Comparison of ENCODE assay signal across 17 cellular contexts in genomic region chr2:168717790-168718502, GRCh38.
DNase-seq lines count a peak whose midpoint lies in the region; ATAC-seq, FAIRE-seq and TF ChIP-seq lines count a peak whose summit lies in the region.
"Had no signal": no experiment of that assay in that cellular context is flagged by ENCODE, and none has a peak within 500 bp of the region (broad histone marks: within the 10 kb centered on the region; RNA-seq: fewer than 3 reads in every experiment).

No MANE protein-coding gene starts in this region.

- no peak overlapping the region for H3K9ac ChIP-seq in K562 (ENCODE audit: insufficient read depth in 1 of 2, low read depth in 2 of 2, low read length in 2 of 2)
- no peak overlapping the region for H3K9ac ChIP-seq in smooth muscle cell (ENCODE audit: low read depth)

- peaks cover 0 to 8% of the 10 kb centered on the region in 2 experiments; a peak in 3 of 5 replicates for H3K4me1 ChIP-seq in K562 (replicated peaks in 1 of 2; ENCODE audit: control insufficient read depth in 2 of 2, insufficient read depth in 2 of 2, low read length in 2 of 2)
- H3K4me1 ChIP-seq in smooth muscle cell (ENCODE audit: low read depth): no peaks in the 10 kb centered on the region
- H3K4me1 ChIP-seq: testis had no signal

- H3K4me1 Mint-ChIP-seq in activated naive CD4-positive, alpha-beta T cell treated with anti-CD3 and anti-CD28 coated beads for 36 hours (ENCODE audit: low read depth): peaks cover 13% of the 10 kb centered on the region

- H3K27ac ChIP-seq in K562 (ENCODE audit: extremely low read depth, low read depth, low read length): no peak overlapping the region
- H3K27ac ChIP-seq in smooth muscle cell (ENCODE audit: low read depth): peak overlapping the region; percentile 14
- H3K27ac ChIP-seq: left ventricle myocardium inferior, testis had no signal

- no peak for TF ChIP-seq CTCF in K562 (IDR thresholded peaks at IDR 0.05 in 2 of 3, conservative IDR thresholded peaks at IDR 0.05 in 1 of 3; ENCODE audit: insufficient read depth in 2 of 3, low read depth in 1 of 3, low read length in 3 of 3)
- no peak for TF ChIP-seq CTCF in smooth muscle cell (IDR thresholded peaks at IDR 0.05; ENCODE audit: borderline replicate concordance, insufficient read depth, poor library complexity, severe bottlenecking)

- H3K4me3 Mint-ChIP-seq in activated naive CD4-positive, alpha-beta T cell treated with anti-CD3 and anti-CD28 coated beads for 36 hours: no peak overlapping the region
- H3K4me3 Mint-ChIP-seq: activated B cell treated with CpG ODN at 0.5 μM for 24 hours had no signal

- ATAC-seq in K562: no peak
- ATAC-seq in HG03378 (IDR thresholded peaks at IDR 0.05; ENCODE audit: unreplicated experiment): no peak
- no peak for ATAC-seq in left colon
- ATAC-seq: naive thymus-derived CD4-positive, alpha-beta T cell; Panc1 had no signal

- no peak overlapping the region for H3K27ac Mint-ChIP-seq in activated naive CD4-positive, alpha-beta T cell treated with anti-CD3 and anti-CD28 coated beads for 36 hours
- H3K27ac Mint-ChIP-seq: activated B cell treated with CpG ODN at 0.5 μM for 24 hours had no signal

- in situ Hi-C loops in K562 (cut with MboI): no loop called here

- POLR2A ChIA-PET in K562 (lab: Yijun Ruan, JAX): no interaction called here

- no TSS peak for BruUV-seq in K562 (replicated peaks; lab: Mats Ljungman, UMichigan)

- TF ChIP-seq POLR2A in K562 (conservative IDR thresholded peaks at IDR 0.05): no peak

- H3K4me3 ChIP-seq in K562 (no peak overlapping the region), smooth muscle cell (no peak overlapping the region)
- H3K4me3 ChIP-seq: left ventricle myocardium inferior, testis had no signal

- H3K36me3 Mint-ChIP-seq in activated naive CD4-positive, alpha-beta T cell treated with anti-CD3 and anti-CD28 coated beads for 36 hours (ENCODE audit: low read depth): peaks cover 37% of the 10 kb centered on the region

- peak; percentile 10 for DNase-seq in activated naive CD4-positive, alpha-beta T cell treated with anti-CD3 and anti-CD28 coated beads for 36 hours
- no peak for DNase-seq in activated naive CD4-positive, alpha-beta T cell treated with anti-CD3 and anti-CD28 coated beads, Interleukin-2, amount 50 U/mL, for 16 hours
- peak; percentile 78 for DNase-seq in MV-4-11 (lab: John Stamatoyannopoulos, UW)
- no peak for DNase-seq in K562 (ENCODE audit: extremely low read depth in 1 of 4, low spot score in 3 of 4)
- no peak for DNase-seq in smooth muscle cell (lab: John Stamatoyannopoulos, UW; ENCODE audit: unreplicated experiment)
- no peak for DNase-seq in midbrain (lab: John Stamatoyannopoulos, UW)
- DNase-seq in left colon: no peak
- DNase-seq: activated B cell treated with CpG ODN at 0.5 μM for 24 hours; left ventricle myocardium inferior; MM.1S; naive thymus-derived CD4-positive, alpha-beta T cell; NCI-H2081 treated with DMSO at 0.1 percent for 48 hours; NCI-H524 treated with DMSO at 0.1 percent for 48 hours; stimulated activated CD4-positive, alpha-beta T cell treated with anti-CD3 and anti-CD28 coated beads, Interleukin-15, amount 100 ng/mL, for 24 hours; testis had no signal

- H3F3A ChIP-seq in smooth muscle cell (ENCODE audit: low read depth): no peaks in the 10 kb centered on the region

- no peaks in the 10 kb centered on the region for H4K20me1 ChIP-seq in K562 (replicated peaks; ENCODE audit: control insufficient read depth, insufficient read depth, low read length)
- H4K20me1 ChIP-seq in smooth muscle cell (ENCODE audit: low read depth): no peaks in the 10 kb centered on the region

- H3K4me2 ChIP-seq in K562 (ENCODE audit: insufficient read depth, low read length) (no peak overlapping the region), smooth muscle cell (no peak overlapping the region)

- no peak for FAIRE-seq in K562 (lab: Jason Lieb, UNC)

- H2AFZ ChIP-seq in K562 (ENCODE audit: low read depth, low read length): no peak overlapping the region
- no peak overlapping the region for H2AFZ ChIP-seq in smooth muscle cell (ENCODE audit: low read depth)

- no peaks in the 10 kb centered on the region for H3K27me3 Mint-ChIP-seq in activated naive CD4-positive, alpha-beta T cell treated with anti-CD3 and anti-CD28 coated beads for 36 hours (ENCODE audit: low read depth)
- H3K27me3 Mint-ChIP-seq: activated B cell treated with CpG ODN at 0.5 μM for 24 hours; naive thymus-derived CD4-positive, alpha-beta T cell had no signal

- intact Hi-C loops in activated naive CD4-positive, alpha-beta T cell treated with anti-CD3 and anti-CD28 coated beads for 36 hours (cut with micrococcal nuclease): loop anchor here (2.0 kb wide), 1 partner anchor 227 kb away; no protein-coding TSS in a partner anchor
- intact Hi-C loops in K562 (cut with micrococcal nuclease): no loop called here
- intact Hi-C loops in left colon (cut with DNase I, micrococcal nuclease): no loop called here

- H3K27me3 ChIP-seq in K562 (ENCODE audit: control insufficient read depth in 2 of 2, insufficient read depth in 2 of 2, low read length in 2 of 2): no peaks in the 10 kb centered on the region
- no peaks in the 10 kb centered on the region for H3K27me3 ChIP-seq in smooth muscle cell (ENCODE audit: low read depth)
- H3K27me3 ChIP-seq: testis had no signal

- CTCF ChIA-PET in activated naive CD4-positive, alpha-beta T cell treated with anti-CD3 and anti-CD28 coated beads for 36 hours (lab: Charles Lee): no interaction called here
- CTCF ChIA-PET in K562 (lab: Yijun Ruan, JAX; ENCODE audit: low intra/inter-chr PET ratio): no interaction called here

- H3K36me3 ChIP-seq in K562 (ENCODE audit: control insufficient read depth, insufficient read depth, low read length) (no peaks in the 10 kb centered on the region; the same call in 2 of the 3 replicates), smooth muscle cell (ENCODE audit: low read depth) (no peaks in the 10 kb centered on the region)
- H3K36me3 ChIP-seq: left ventricle myocardium inferior had no signal

- H3K9me3 ChIP-seq in K562 (replicated peaks; ENCODE audit: control insufficient read depth, insufficient read depth, low read depth, low read length) (no peaks in the 10 kb centered on the region), smooth muscle cell (replicated peaks; ENCODE audit: low read depth) (no peaks in the 10 kb centered on the region)
- H3K9me3 ChIP-seq: left ventricle myocardium inferior, testis had no signal

- H3K9me1 ChIP-seq in K562 (ENCODE audit: control insufficient read depth, insufficient read depth, low read length): no peaks in the 10 kb centered on the region

- H3K79me2 ChIP-seq in K562 (ENCODE audit: control insufficient read depth, insufficient read depth, low read length) (no peaks in the 10 kb centered on the region), smooth muscle cell (ENCODE audit: low read depth) (no peaks in the 10 kb centered on the region)

- TF ChIP-seq EP300 in K562 (IDR thresholded peaks at IDR 0.05; ENCODE audit: low read length): no peak

- TF ChIP-seq RAD21 in K562 (CRISPR knock-in tag; conservative IDR thresholded peaks at IDR 0.05 in 1 of 2, IDR thresholded peaks at IDR 0.05 in 1 of 2): no peak

- H3K9me3 Mint-ChIP-seq in activated naive CD4-positive, alpha-beta T cell treated with anti-CD3 and anti-CD28 coated beads for 36 hours: no peaks in the 10 kb centered on the region
- H3K9me3 Mint-ChIP-seq: activated B cell treated with CpG ODN at 0.5 μM for 24 hours; naive thymus-derived CD4-positive, alpha-beta T cell had no signal

- WGBS in K562 (ENCODE audit: insufficient coverage, low coverage, missing lambda C conversion rate): 64% methylated on average over 3 of the region's 3 CpGs
- 81% methylated on average over 3 of the region's 3 CpGs for WGBS in smooth muscle cell (ENCODE audit: low lambda C conversion rate)

TF ChIP-seq in K562, 482 proteins besides CTCF, POLR2A, EP300 and RAD21:
- TF ChIP-seq ZMIZ1 (IDR thresholded peaks at IDR 0.05; ENCODE audit: low read depth in 2 of 2, low read length in 2 of 2): no peak
- TF ChIP-seq RBM25 (IDR thresholded peaks at IDR 0.05; ENCODE audit: low read depth, low read length, severe bottlenecking): peak; percentile 46

Comparison
In these comparisons a context has a peak if more than half of its experiments do, and no peak if none do; other contexts are left out.
1. DNase-seq: peak in activated naive CD4-positive, alpha-beta T cell treated with anti-CD3 and anti-CD28 coated beads for 36 hours (single experiment) and MV-4-11 (single experiment); none in activated naive CD4-positive, alpha-beta T cell treated with anti-CD3 and anti-CD28 coated beads, Interleukin-2, amount 50 U/mL, for 16 hours (single experiment), K562 (0 of 4), smooth muscle cell (single experiment), midbrain (single experiment) and left colon (0 of 2).